12 cellular contexts compared by ENCODE assay signal in the genomic region with DNA sequence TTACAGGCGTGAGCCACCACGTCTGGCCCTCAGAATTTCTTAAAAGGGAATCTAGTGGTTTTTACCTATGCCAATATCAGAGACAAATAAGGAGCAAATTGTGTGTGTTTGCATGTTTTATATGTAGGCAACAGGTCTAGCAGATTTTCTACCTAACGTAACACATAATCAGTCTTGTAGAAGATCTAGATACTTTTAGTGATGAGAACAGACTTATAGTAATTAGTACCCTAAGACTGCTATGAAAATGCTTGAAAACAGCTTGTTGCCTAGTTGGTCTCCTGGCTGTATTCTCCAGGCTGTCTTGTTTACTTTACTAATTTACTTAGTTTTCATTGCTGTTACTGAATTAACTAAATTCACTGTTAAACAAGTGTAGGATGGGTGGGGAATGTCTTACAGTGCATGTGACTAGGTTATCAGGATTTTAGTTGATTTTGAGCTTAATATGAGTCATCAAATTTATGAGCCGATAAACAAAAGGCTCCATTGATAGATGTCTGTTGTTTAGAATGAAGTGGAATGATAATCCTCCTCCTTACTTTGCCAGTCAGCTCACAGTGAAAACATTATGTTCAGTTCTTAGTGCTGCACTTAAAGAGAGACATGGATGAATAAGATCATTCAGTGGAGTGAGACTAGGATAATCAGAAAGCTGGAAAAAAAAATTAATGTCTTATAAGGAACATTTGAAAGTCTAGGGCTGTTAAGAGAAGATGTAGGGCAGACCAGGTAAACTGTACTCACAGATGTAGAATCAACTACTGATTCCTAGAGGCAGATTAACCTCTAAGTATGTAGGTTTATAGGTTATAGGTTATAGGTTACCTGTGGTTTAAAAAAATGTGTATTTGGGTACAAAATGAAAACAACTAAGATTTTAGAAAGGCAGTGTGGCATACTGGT.
DNase-seq lines count a peak whose midpoint lies in the region; FAIRE-seq and TF ChIP-seq lines count a peak whose summit lies in the region.
"Had no signal": no experiment of that assay in that cellular context is flagged by ENCODE, and none has a peak within 500 bp of the region (broad histone marks: within the 10 kb centered on the region; RNA-seq: fewer than 3 reads in every experiment).

No MANE protein-coding gene starts in this region.

- peak overlapping the region in 2 of 3 experiments; percentile 13 to 42 for H3K27ac Mint-ChIP-seq in nephron

- TF ChIP-seq CTCF in choroid plexus epithelial cell (conservative IDR thresholded peaks at IDR 0.05; ENCODE audit: low read depth, low read length), result no peak
- TF ChIP-seq CTCF in nephron (IDR thresholded peaks at IDR 0.05; ENCODE audit: unreplicated experiment in 3 of 3), result no peak

- no peak overlapping the region for H3K4me3 ChIP-seq in choroid plexus epithelial cell (ENCODE audit: low read depth, low read length)
- H3K4me3 ChIP-seq: BLaER1 had no signal

- intact Hi-C loops in posterior cingulate gyrus (cut with DNase I), result no loop called here

- H3K36me3 Mint-ChIP-seq in nephron (ENCODE audit: low read depth), result peaks cover 29% of the 10 kb centered on the region

- no peak overlapping the region for H3K4me3 Mint-ChIP-seq in nephron

- FAIRE-seq in GM19239 (lab: Jason Lieb, UNC), result no peak

- no peaks in the 10 kb centered on the region for H3K9me3 Mint-ChIP-seq in nephron

- DNase-seq in Ammon's horn (ENCODE audit: low spot score) (peak; percentile 46), NCI-H1048 (lab: John Stamatoyannopoulos, UW) (peak; percentile 12), choroid plexus epithelial cell (ENCODE audit: low read depth) (peak; percentile 14), posterior cingulate gyrus (no peak), ecto neural progenitor cell (ENCODE audit: low spot score) (no peak), 8988T (no peak), GM19239 (ENCODE audit: insufficient read length, low spot score) (no peak)
- DNase-seq: activated CD8-positive, alpha-beta memory T cell treated with anti-CD3 and anti-CD28 coated beads, Interleukin-2, amount 50 U/mL, for 4 hours; NCI-H2029 treated with DMSO at 0.1 percent for 48 hours; stimulated activated naive CD4-positive, alpha-beta T cell treated with Interleukin-2 at 50 U/mL for 16 hours had no signal

- peaks cover 5% of the 10 kb centered on the region for H3K4me1 Mint-ChIP-seq in nephron

- H3K27me3 Mint-ChIP-seq in nephron (ENCODE audit: low read depth), result no peaks in the 10 kb centered on the region

Comparison
In these comparisons a context has a peak if more than half of its experiments do, and no peak if none do; other contexts are left out.
1. DNase-seq: peak in Ammon's horn (single experiment), NCI-H1048 (single experiment) and choroid plexus epithelial cell (single experiment); none in posterior cingulate gyrus (0 of 10), ecto neural progenitor cell (single experiment), 8988T (single experiment) and GM19239 (single experiment).